Comparison of ENCODE assay signal across 8 cellular contexts in the genomic region with DNA sequence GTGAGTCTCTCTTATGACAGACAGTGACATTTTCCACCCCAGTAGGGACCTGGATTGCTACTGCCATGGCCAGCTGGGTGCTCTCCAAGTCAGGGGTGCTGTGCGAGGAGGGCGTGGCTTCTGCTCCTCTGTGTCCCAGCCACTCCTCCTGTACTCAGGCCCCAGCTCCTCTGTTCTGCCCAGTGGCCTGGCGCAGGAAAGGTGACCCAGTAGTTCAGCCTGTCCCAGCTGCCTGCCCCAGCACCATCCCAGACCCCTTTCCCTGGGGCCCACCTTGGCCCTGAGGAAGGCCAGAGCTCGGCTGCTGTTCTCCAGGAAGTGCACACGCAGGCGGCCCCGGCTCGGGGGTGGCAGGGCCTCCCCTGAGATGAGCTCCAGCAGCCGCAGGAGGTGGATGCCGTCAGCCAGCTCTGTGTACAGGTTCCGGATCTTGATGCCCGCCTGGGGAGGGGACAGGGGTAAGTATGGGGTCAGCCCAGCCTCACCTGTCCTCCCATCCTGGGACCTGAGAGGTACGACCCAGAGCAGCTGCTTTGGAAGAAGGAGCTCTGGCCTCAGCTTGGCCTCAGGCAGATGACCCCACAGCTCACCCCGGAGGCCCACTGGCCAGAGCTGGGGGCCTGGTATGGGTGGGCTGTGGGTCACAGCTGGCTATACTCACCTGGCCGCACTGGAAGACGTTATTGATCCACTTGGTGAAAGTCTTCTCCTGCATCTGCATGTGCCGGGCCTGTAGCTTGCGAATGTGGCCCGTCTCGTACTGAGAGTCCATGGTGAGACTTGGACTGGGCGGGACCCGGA. TPM values are rescaled to one million over a fixed set of nuclear protein-coding genes. Genes with fewer than 3 reads are reported as not detected.
A peak's percentile ranks its signal among the peaks of the same experiment; 100 is the strongest.
DNase-seq lines count a peak whose midpoint lies in the region; ATAC-seq lines count a peak whose summit lies in the region.

No MANE protein-coding gene starts in this region.

- H3K9me3 Mint-ChIP-seq in activated T-helper 2 cell treated with anti-CD3 and anti-CD28 coated beads, Interferon-gamma antibody, Interleukin-2, Interleukin-4, amounts not matched to agents 10 μg/mL and 5 μg/mL and 100 μg/mL, durations not matched to agents 14 hours and 24 hours and 36 hours = no peaks in the 10 kb centered on the region

- ATAC-seq in left lobe of liver = peak; percentile 95

- no peaks in the 10 kb centered on the region for H3K27me3 Mint-ChIP-seq in activated T-helper 2 cell treated with anti-CD3 and anti-CD28 coated beads, Interferon-gamma antibody, Interleukin-2, Interleukin-4, amounts not matched to agents 10 μg/mL and 5 μg/mL and 100 μg/mL, durations not matched to agents 14 hours and 24 hours and 36 hours (ENCODE audit: low read depth)

- no peaks in the 10 kb centered on the region for H3K36me3 Mint-ChIP-seq in activated T-helper 2 cell treated with anti-CD3 and anti-CD28 coated beads, Interferon-gamma antibody, Interleukin-2, Interleukin-4, amounts not matched to agents 10 μg/mL and 5 μg/mL and 100 μg/mL, durations not matched to agents 14 hours and 24 hours and 36 hours (ENCODE audit: low read depth)

- H3K27ac Mint-ChIP-seq in activated T-helper 2 cell treated with anti-CD3 and anti-CD28 coated beads, Interferon-gamma antibody, Interleukin-2, Interleukin-4, amounts not matched to agents 10 μg/mL and 5 μg/mL and 100 μg/mL, durations not matched to agents 14 hours and 24 hours and 36 hours = peak overlapping the region; percentile 12

- no peak overlapping the region for H3K4me3 Mint-ChIP-seq in activated T-helper 2 cell treated with anti-CD3 and anti-CD28 coated beads, Interferon-gamma antibody, Interleukin-2, Interleukin-4, amounts not matched to agents 10 μg/mL and 5 μg/mL and 100 μg/mL, durations not matched to agents 14 hours and 24 hours and 36 hours (ENCODE audit: low read depth)

- DNase-seq in stimulated activated naive CD4-positive, alpha-beta T cell (lab: John Stamatoyannopoulos, UW) = peak in 4 of 6 experiments; percentile 11 to 41 (median 34)
- no peak for DNase-seq in stimulated activated naive CD4-positive, alpha-beta T cell treated with Interleukin-2 at 50 U/mL for 16 hours (lab: John Stamatoyannopoulos, UW)
- DNase-seq in activated T-helper 2 cell treated with anti-CD3 and anti-CD28 coated beads, Interferon-gamma antibody, Interleukin-2, Interleukin-4, amounts not matched to agents 10 μg/mL and 5 μg/mL and 100 μg/mL, durations not matched to agents 14 hours and 24 hours and 36 hours (ENCODE audit: low spot score) = no peak
- DNase-seq in left lobe of liver (ENCODE audit: low spot score) (peak; percentile 95), iPS-NIHi7 (ENCODE audit: extremely low spot score) (no peak), NCI-H69 (lab: John Stamatoyannopoulos, UW) (no peak), dermis blood vessel endothelial cell (no peak), medulla oblongata (ENCODE audit: extremely low spot score) (no peak)

- peaks cover 18% of the 10 kb centered on the region for H3K4me1 Mint-ChIP-seq in activated T-helper 2 cell treated with anti-CD3 and anti-CD28 coated beads, Interferon-gamma antibody, Interleukin-2, Interleukin-4, amounts not matched to agents 10 μg/mL and 5 μg/mL and 100 μg/mL, durations not matched to agents 14 hours and 24 hours and 36 hours (ENCODE audit: low read depth)

- intact Hi-C loops in activated T-helper 2 cell treated with anti-CD3 and anti-CD28 coated beads, Interferon-gamma antibody, Interleukin-2, Interleukin-4, amounts not matched to agents 10 μg/mL and 5 μg/mL and 100 μg/mL, durations not matched to agents 14 hours and 24 hours and 36 hours (cut with micrococcal nuclease) = no loop called here

RNA-seq across cellular contexts. Expression of a gene that starts 1.0 kb away (rescaled TPM):
- 0.41 and 0.90 TPM in 2 replicates for total RNA-seq in activated T-helper 2 cell treated with anti-CD3 and anti-CD28 coated beads, Interferon-gamma antibody, Interleukin-2, Interleukin-4, amounts not matched to agents 10 μg/mL and 5 μg/mL and 100 μg/mL, durations not matched to agents 14 hours and 24 hours and 36 hours
- 3.5 TPM for total RNA-seq in left lobe of liver
- 3.2 and 11.1 TPM in 2 replicates for total RNA-seq in dermis blood vessel endothelial cell

RNA-seq across cellular contexts. Expression of a gene that starts 54.2 kb away (rescaled TPM):
- 8.0 and 10.5 TPM in 2 replicates for total RNA-seq in activated T-helper 2 cell treated with anti-CD3 and anti-CD28 coated beads, Interferon-gamma antibody, Interleukin-2, Interleukin-4, amounts not matched to agents 10 μg/mL and 5 μg/mL and 100 μg/mL, durations not matched to agents 14 hours and 24 hours and 36 hours
- 5.9 TPM for total RNA-seq in left lobe of liver
- total RNA-seq in dermis blood vessel endothelial cell = 0.23 and 1.0 TPM in 2 replicates

Comparison
In these comparisons a context has a peak if more than half of its experiments do, and no peak if none do; other contexts are left out.
1. DNase-seq: peak in stimulated activated naive CD4-positive, alpha-beta T cell (4 of 6) and left lobe of liver (single experiment); none in stimulated activated naive CD4-positive, alpha-beta T cell treated with Interleukin-2 at 50 U/mL for 16 hours (single experiment), activated T-helper 2 cell treated with anti-CD3 and anti-CD28 coated beads, Interferon-gamma antibody, Interleukin-2, Interleukin-4, amounts not matched to agents 10 μg/mL and 5 μg/mL and 100 μg/mL, durations not matched to agents 14 hours and 24 hours and 36 hours (single experiment), iPS-NIHi7 (single experiment), NCI-H69 (single experiment), dermis blood vessel endothelial cell (single experiment) and medulla oblongata (single experiment).